Comparison of ENCODE assay signal across 22 cellular contexts in genomic region chr2:127406454-127406853, GRCh38. TPM values are rescaled to one million over a fixed set of nuclear protein-coding genes. Genes with fewer than 3 reads are reported as not detected.
DNase-seq lines count a peak whose midpoint lies in the region; ATAC-seq and TF ChIP-seq lines count a peak whose summit lies in the region.
"Had no signal": no experiment of that assay in that cellular context is flagged by ENCODE, and none has a peak within 500 bp of the region (broad histone marks: within the 10 kb centered on the region; RNA-seq: fewer than 3 reads in every experiment).

No MANE protein-coding gene starts in this region.

- no peak overlapping the region for H3K27ac Mint-ChIP-seq in nephron progenitor cell
- no peak overlapping the region for H3K27ac Mint-ChIP-seq in activated naive CD8-positive, alpha-beta T cell treated with anti-CD3 and anti-CD28 coated beads, Interleukin-2, amount 50 U/mL, for 24 hours
- H3K27ac Mint-ChIP-seq: activated CD4-positive, alpha-beta T cell treated with anti-CD3 and anti-CD28 coated beads for 36 hours had no signal

- H3K4me1 ChIP-seq in RWPE2 (ENCODE audit: insufficient read depth, poor library complexity, severe bottlenecking) = peaks cover 29% of the 10 kb centered on the region
- H3K4me1 ChIP-seq in esophagus muscularis mucosa = peaks cover 28 to 43% (median 41%) of the 10 kb centered on the region in 4 donors
- no peaks in the 10 kb centered on the region for H3K4me1 ChIP-seq in ovary (ENCODE audit: insufficient read depth)
- H3K4me1 ChIP-seq: prostate gland had no signal

- H3K4me1 Mint-ChIP-seq in nephron progenitor cell = peaks cover 31% of the 10 kb centered on the region
- H3K4me1 Mint-ChIP-seq in activated naive CD8-positive, alpha-beta T cell treated with anti-CD3 and anti-CD28 coated beads, Interleukin-2, amount 50 U/mL, for 24 hours = peaks cover 41% of the 10 kb centered on the region

- no peaks in the 10 kb centered on the region for H3K9me3 Mint-ChIP-seq in nephron progenitor cell
- no peaks in the 10 kb centered on the region for H3K9me3 Mint-ChIP-seq in activated naive CD8-positive, alpha-beta T cell treated with anti-CD3 and anti-CD28 coated beads, Interleukin-2, amount 50 U/mL, for 24 hours
- H3K9me3 Mint-ChIP-seq: naive thymus-derived CD4-positive, alpha-beta T cell had no signal

- TF ChIP-seq POLR2A in esophagus muscularis mucosa (IDR thresholded peaks at IDR 0.05; ENCODE audit: low read depth) (no peak), ovary (IDR thresholded peaks at IDR 0.05) (no peak)

- H3K4me3 ChIP-seq in AG10803 (ENCODE audit: low read length) (no peak overlapping the region), RWPE2 (ENCODE audit: severe bottlenecking) (no peak overlapping the region), esophagus muscularis mucosa (no peak overlapping the region), ovary (no peak overlapping the region)
- H3K4me3 ChIP-seq: prostate gland had no signal

- no peaks in the 10 kb centered on the region for H3K27me3 Mint-ChIP-seq in nephron progenitor cell (ENCODE audit: low read depth, poor library complexity)
- peaks cover 7% of the 10 kb centered on the region for H3K27me3 Mint-ChIP-seq in activated naive CD8-positive, alpha-beta T cell treated with anti-CD3 and anti-CD28 coated beads, Interleukin-2, amount 50 U/mL, for 24 hours

- no peak for ATAC-seq in RWPE2 (ENCODE audit: low read depth)
- ATAC-seq in activated naive CD8-positive, alpha-beta T cell treated with anti-CD3 and anti-CD28 coated beads, Interleukin-2, amount 50 U/mL, for 24 hours = no peak
- ATAC-seq: activated CD4-positive, alpha-beta T cell treated with anti-CD3 and anti-CD28 coated beads for 36 hours; naive thymus-derived CD4-positive, alpha-beta T cell had no signal

- H3K4me3 Mint-ChIP-seq in nephron progenitor cell = peak overlapping the region; percentile 44
- H3K4me3 Mint-ChIP-seq in activated naive CD8-positive, alpha-beta T cell treated with anti-CD3 and anti-CD28 coated beads, Interleukin-2, amount 50 U/mL, for 24 hours = no peak overlapping the region
- H3K4me3 Mint-ChIP-seq: activated CD4-positive, alpha-beta T cell treated with anti-CD3 and anti-CD28 coated beads for 36 hours had no signal

- DNase-seq in AG10803 (ENCODE audit: low read depth) (peak; percentile 60), RWPE2 (ENCODE audit: low spot score) (no peak), esophagus muscularis mucosa (ENCODE audit: extremely low spot score) (no peak), nephron progenitor cell (no peak), GM20000 (ENCODE audit: low spot score) (no peak), NCI-H1417 treated with DMSO at 0.1 percent for 48 hours (lab: John Stamatoyannopoulos, UW) (no peak), ovary (no peak)
- DNase-seq in activated naive CD8-positive, alpha-beta T cell treated with anti-CD3 and anti-CD28 coated beads, Interleukin-2, amount 50 U/mL, for 24 hours = no peak
- DNase-seq: activated CD4-positive, alpha-beta T cell treated with anti-CD3 and anti-CD28 coated beads for 36 hours; DMS153; effector memory CD4-positive, alpha-beta T cell; hypothalamus; mammary epithelial cell; naive thymus-derived CD4-positive, alpha-beta T cell; NCI-H2029; RPMI8226; small intestine; stimulated activated CD4-positive, alpha-beta T cell treated with anti-CD3 and anti-CD28 coated beads, Interleukin-4, amount 100 ng/mL, for 1 hour; SW 1271 had no signal

- H3K36me3 Mint-ChIP-seq in nephron progenitor cell (ENCODE audit: low read depth) = no peaks in the 10 kb centered on the region
- no peaks in the 10 kb centered on the region for H3K36me3 Mint-ChIP-seq in activated naive CD8-positive, alpha-beta T cell treated with anti-CD3 and anti-CD28 coated beads, Interleukin-2, amount 50 U/mL, for 24 hours (ENCODE audit: low read depth)

- TF ChIP-seq EP300 in esophagus muscularis mucosa (IDR thresholded peaks at IDR 0.05) = no peak
- no peak for TF ChIP-seq EP300 in ovary (IDR thresholded peaks at IDR 0.05)

- TF ChIP-seq CTCF in AG10803 (conservative IDR thresholded peaks at IDR 0.05; ENCODE audit: low read length) = no peak
- no peak for TF ChIP-seq CTCF in RWPE2 (IDR thresholded peaks at IDR 0.05; ENCODE audit: poor library complexity, severe bottlenecking)
- TF ChIP-seq CTCF in esophagus muscularis mucosa (IDR thresholded peaks at IDR 0.05) = no peak
- no peak for TF ChIP-seq CTCF in nephron progenitor cell (IDR thresholded peaks at IDR 0.05)
- TF ChIP-seq CTCF in GM20000 (IDR thresholded peaks at IDR 0.05; ENCODE audit: extremely low read depth, missing control alignments) = no peak
- TF ChIP-seq CTCF in ovary (IDR thresholded peaks at IDR 0.05) = no peak

- WGBS in esophagus muscularis mucosa = 83% methylated on average over 2 of the region's 2 CpGs
- WGBS in ovary, 3 donors = 95 to 99% (median 96%) methylated on average over 2 of the region's 2 CpGs

- H3K9me3 ChIP-seq in RWPE2 (ENCODE audit: severe bottlenecking) (no peaks in the 10 kb centered on the region), esophagus muscularis mucosa (no peaks in the 10 kb centered on the region), ovary (no peaks in the 10 kb centered on the region)
- H3K9me3 ChIP-seq: prostate gland had no signal

- intact Hi-C loops in esophagus muscularis mucosa (cut with DNase I) (loop anchor here (2.0 kb wide), 1 partner anchor 18 kb away; no protein-coding TSS in a partner anchor), ovary (cut with DNase I) (no loop called here)

- H3K27ac ChIP-seq in RWPE2 (ENCODE audit: poor library complexity, severe bottlenecking) (peak overlapping the region; percentile 86), esophagus muscularis mucosa (replicated peaks in 1 of 4) (peak overlapping the region in 3 of 4 donors; percentile 80 to 94 (median 93)), ovary (no peak overlapping the region)

- no peaks in the 10 kb centered on the region for H3K27me3 ChIP-seq in RWPE2 (ENCODE audit: insufficient read depth, poor library complexity, severe bottlenecking)
- no peaks in the 10 kb centered on the region for H3K27me3 ChIP-seq in esophagus muscularis mucosa
- no peaks in the 10 kb centered on the region for H3K27me3 ChIP-seq in ovary

- H3K36me3 ChIP-seq in RWPE2 (ENCODE audit: low read depth) = no peaks in the 10 kb centered on the region
- H3K36me3 ChIP-seq in esophagus muscularis mucosa = no peaks in the 10 kb centered on the region
- H3K36me3 ChIP-seq in ovary = no peaks in the 10 kb centered on the region
- H3K36me3 ChIP-seq: prostate gland had no signal

RNA-seq across cellular contexts. Expression of gene PROC, which starts 11.8 kb away (rescaled TPM):
- total RNA-seq in esophagus muscularis mucosa (not detected), ovary (1 to 10 TPM in 1 of 7 donors, under 1 TPM in 1, not detected in 5; 0.51 to 1.1 TPM)
- not detected for polyA plus RNA-seq in ovary
- total RNA-seq: A673; activated CD4-positive, alpha-beta T cell treated with anti-CD3 and anti-CD28 coated beads for 36 hours; cardiac septum; prostate gland had no signal
- polyA plus RNA-seq: naive thymus-derived CD4-positive, alpha-beta T cell had no signal

RNA-seq across cellular contexts. Expression of gene MAP3K2, which starts 18.7 kb away (rescaled TPM):
- total RNA-seq in esophagus muscularis mucosa (10 to 100 TPM; 51.4 to 68.6 (median 66.2) TPM), ovary (10 to 100 TPM; 41.6 to 78.4 (median 60.4) TPM)
- 10 to 100 TPM in 1 of 2 donors, 1 to 10 TPM in 1; 7.2 to 11.5 TPM for polyA plus RNA-seq in ovary

Comparison
In these comparisons a context has a peak if more than half of its experiments do, and no peak if none do; other contexts are left out.
1. H3K27ac ChIP-seq: peak in RWPE2 (single experiment) and esophagus muscularis mucosa (3 of 4); none in ovary (0 of 2).